Comparison of ENCODE assay signal across 19 cellular contexts in the genomic region with DNA sequence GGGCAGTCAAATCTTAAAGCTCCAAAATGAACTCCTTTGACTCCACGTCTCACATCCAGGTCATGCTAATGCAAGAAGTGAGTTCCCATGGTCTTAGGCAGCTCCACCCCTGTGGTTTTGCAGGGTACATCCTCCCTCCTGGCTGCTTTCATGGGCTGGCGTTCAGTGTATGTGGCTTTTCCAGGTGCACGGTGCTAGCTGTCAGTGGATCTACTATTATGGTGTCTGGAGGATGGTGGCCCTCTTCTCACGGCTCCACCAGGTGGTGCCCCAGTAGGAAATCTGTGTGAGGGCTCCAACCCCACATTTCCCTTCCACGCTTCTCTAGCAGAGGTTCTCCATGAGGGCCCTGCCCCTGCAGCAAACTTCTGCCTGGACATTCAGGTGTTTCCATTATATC.
A peak's percentile ranks its signal among the peaks of the same experiment; 100 is the strongest.
DNase-seq lines count a peak whose midpoint lies in the region; ATAC-seq and TF ChIP-seq lines count a peak whose summit lies in the region.
"Had no signal": no experiment of that assay in that cellular context is flagged by ENCODE, and none has a peak within 500 bp of the region (broad histone marks: within the 10 kb centered on the region; RNA-seq: fewer than 3 reads in every experiment).

No MANE protein-coding gene starts in this region.

- peak; percentile 6 for TF ChIP-seq CTCF in DND-41 (IDR thresholded peaks at IDR 0.05; ENCODE audit: borderline replicate concordance, extremely low read depth, low read length, poor library complexity, severe bottlenecking)

- H3K4me1 ChIP-seq in DND-41 (ENCODE audit: insufficient read depth, low read length) = no peaks in the 10 kb centered on the region
- H3K4me1 ChIP-seq in trophoblast cell (ENCODE audit: control insufficient read depth in 1 of 2, insufficient read depth in 2 of 2, low read length in 2 of 2) = no peaks in the 10 kb centered on the region
- H3K4me1 ChIP-seq: BE2C, BLaER1 had no signal

- no peak overlapping the region for H2BK120ac ChIP-seq in trophoblast cell (ENCODE audit: insufficient read depth, low read length, poor library complexity)

- H4K20me1 ChIP-seq in DND-41 (ENCODE audit: insufficient read depth, low read length) = no peaks in the 10 kb centered on the region
- H4K20me1 ChIP-seq: BLaER1 had no signal

- no peak overlapping the region for H3K23ac ChIP-seq in trophoblast cell (ENCODE audit: low read length)

- H3K79me2 ChIP-seq in DND-41 (ENCODE audit: insufficient read depth, low read length) = no peaks in the 10 kb centered on the region
- no peaks in the 10 kb centered on the region for H3K79me2 ChIP-seq in trophoblast cell (ENCODE audit: control insufficient read depth, insufficient read depth, low read length, poor library complexity)

- H3K27ac ChIP-seq in DND-41 (ENCODE audit: low read length) (no peak overlapping the region), trophoblast cell (ENCODE audit: low read depth, low read length) (no peak overlapping the region)
- H3K27ac ChIP-seq: BLaER1 had no signal

- H3K9me3 ChIP-seq in DND-41 (ENCODE audit: insufficient read depth, low read length, severe bottlenecking) = no peaks in the 10 kb centered on the region
- H3K9me3 ChIP-seq in trophoblast cell (ENCODE audit: insufficient read depth, low read depth, low read length) = peaks cover 3% of the 10 kb centered on the region
- H3K9me3 ChIP-seq: BE2C had no signal

- H3K9ac ChIP-seq in DND-41 (ENCODE audit: low read depth, low read length) = no peak overlapping the region
- peak overlapping the region; percentile 56 for H3K9ac ChIP-seq in trophoblast cell (ENCODE audit: low read length)
- H3K9ac ChIP-seq: BLaER1 had no signal

- H3K4me3 ChIP-seq in DND-41 (ENCODE audit: low read depth in 1 of 2, low read length in 2 of 2) = no peak overlapping the region
- no peak overlapping the region for H3K4me3 ChIP-seq in Jurkat, Clone E6-1 (ENCODE audit: low read length)
- no peak overlapping the region for H3K4me3 ChIP-seq in trophoblast cell (ENCODE audit: low read depth, low read length)
- H3K4me3 ChIP-seq: BLaER1 had no signal

- no peak overlapping the region for H2BK5ac ChIP-seq in trophoblast cell (ENCODE audit: low read depth, low read length, poor library complexity)

- peak; percentile 31 for DNase-seq in DND-41
- DNase-seq in Jurkat, Clone E6-1 (ENCODE audit: low read depth, low spot score) = peak; percentile 55
- no peak for DNase-seq in trophoblast cell
- no peak for DNase-seq in ureter (ENCODE audit: low spot score)
- DNase-seq: 8988T; ACHN; BE2C; C1 segment of cervical spinal cord; CD4-positive, alpha-beta memory T cell; CD4-positive, CD25-positive, alpha-beta regulatory T cell; CD8-positive, alpha-beta memory T cell; COR-L47; DMS 273 treated with DMSO at 0.1 percent for 48 hours; DMS153; DMS53; DMS79; GF-D8 had no signal

- no peak overlapping the region for H2AK5ac ChIP-seq in trophoblast cell (ENCODE audit: low read length)

- WGBS in trophoblast cell (ENCODE audit: extremely low coverage, insufficient coverage, insufficient read length) = no CpG with 5 or more reads among the region's 5 CpGs

- no peaks in the 10 kb centered on the region for H3K79me1 ChIP-seq in trophoblast cell (ENCODE audit: low read length)

- H3K36me3 ChIP-seq in DND-41 (ENCODE audit: insufficient read depth, low read length) (no peaks in the 10 kb centered on the region), trophoblast cell (ENCODE audit: control insufficient read depth in 1 of 2, insufficient read depth in 2 of 2, low read length in 2 of 2) (peaks cover 2% of the 10 kb centered on the region in 2 experiments)
- H3K36me3 ChIP-seq: BE2C, BLaER1 had no signal

- no peak overlapping the region for H4K91ac ChIP-seq in trophoblast cell (ENCODE audit: low read depth, low read length)

- no peak overlapping the region for H3K14ac ChIP-seq in trophoblast cell (ENCODE audit: low read length)

- peak; percentile 61 for ATAC-seq in DND-41 (ENCODE audit: insufficient read depth, low read depth)
- no peak for ATAC-seq in GM18520 (IDR thresholded peaks at IDR 0.05; ENCODE audit: unreplicated experiment)

- H3K18ac ChIP-seq in trophoblast cell (ENCODE audit: low read length) = no peak overlapping the region

- no peak overlapping the region for H2AFZ ChIP-seq in DND-41 (ENCODE audit: low read depth, low read length)
- no peak overlapping the region for H2AFZ ChIP-seq in trophoblast cell (ENCODE audit: insufficient read depth, low read length, poor library complexity)

- H3K27me3 ChIP-seq in DND-41 (ENCODE audit: insufficient read depth, low read length, poor library complexity) (no peaks in the 10 kb centered on the region), trophoblast cell (ENCODE audit: insufficient read depth, low read length) (no peaks in the 10 kb centered on the region)
- H3K27me3 ChIP-seq: BE2C, BLaER1 had no signal

- H3K4me2 ChIP-seq in DND-41 (ENCODE audit: insufficient read depth, low read length) = no peak overlapping the region
- no peak overlapping the region for H3K4me2 ChIP-seq in trophoblast cell (ENCODE audit: low read length)
- H3K4me2 ChIP-seq: BLaER1 had no signal

- no peak overlapping the region for H3K4ac ChIP-seq in trophoblast cell (ENCODE audit: low read depth, low read length)

- H2BK12ac ChIP-seq in trophoblast cell (ENCODE audit: low read length) = no peak overlapping the region

- no peak overlapping the region for H4K12ac ChIP-seq in trophoblast cell (ENCODE audit: low read depth, low read length)

- no peak overlapping the region for H4K8ac ChIP-seq in trophoblast cell (ENCODE audit: low read depth, low read length)

Comparison
In these comparisons a context has a peak if more than half of its experiments do, and no peak if none do; other contexts are left out.
1. DNase-seq: peak in DND-41 (single experiment) and Jurkat, Clone E6-1 (single experiment); none in trophoblast cell (0 of 2) and ureter (single experiment).